Comparison of ENCODE assay signal across 22 cellular contexts in the genomic region with DNA sequence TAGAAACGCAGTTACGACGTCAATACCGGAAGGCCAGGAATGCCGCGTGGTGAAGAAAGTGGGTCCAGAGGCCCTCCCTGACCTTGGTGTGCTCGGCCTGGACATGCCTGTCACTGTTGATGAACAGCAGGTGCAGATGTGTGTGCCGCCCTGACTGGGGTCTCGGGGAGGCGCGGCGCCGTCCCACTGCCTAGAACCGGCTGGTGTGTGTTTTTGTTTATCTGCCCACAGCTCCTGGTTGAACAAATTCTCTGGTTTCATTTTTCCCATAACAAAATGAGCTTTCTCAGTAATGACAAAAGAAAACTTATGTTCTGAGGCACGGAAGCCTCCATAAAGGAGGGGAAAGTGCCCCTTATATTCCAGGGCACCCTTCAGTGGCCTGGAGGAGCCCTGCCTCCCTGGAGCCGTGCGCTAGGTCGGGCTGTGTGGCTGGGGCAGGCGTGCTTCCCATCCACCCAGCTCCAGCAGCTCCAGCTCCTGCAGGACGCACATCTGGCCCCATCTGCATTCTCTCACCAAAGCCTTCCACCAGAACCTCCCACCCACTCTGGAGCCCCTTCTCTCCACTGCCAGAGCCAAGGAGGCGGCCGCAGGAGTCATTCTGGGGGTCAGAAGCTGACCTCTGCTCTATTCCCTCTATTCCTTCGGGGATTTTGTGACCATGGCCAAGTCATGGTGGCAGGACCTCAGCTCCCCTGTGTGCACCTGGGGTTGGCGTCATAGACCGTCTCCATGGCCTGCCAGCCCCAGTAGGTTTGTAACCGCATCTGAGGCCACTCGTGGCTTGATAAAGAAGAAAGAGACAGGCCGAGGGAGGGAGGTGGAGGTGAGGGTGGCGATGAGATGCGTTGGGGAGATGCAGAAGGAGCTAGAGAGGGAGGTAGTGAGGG. TPM values are rescaled to one million over a fixed set of nuclear protein-coding genes. Genes with fewer than 3 reads are reported as not detected.
A peak's percentile ranks its signal among the peaks of the same experiment; 100 is the strongest.
DNase-seq lines count a peak whose midpoint lies in the region; ATAC-seq, FAIRE-seq and TF ChIP-seq lines count a peak whose summit lies in the region.
"Had no signal": no experiment of that assay in that cellular context is flagged by ENCODE, and none has a peak within 500 bp of the region (broad histone marks: within the 10 kb centered on the region; RNA-seq: fewer than 3 reads in every experiment).

No MANE protein-coding gene starts in this region.

- H2AFZ ChIP-seq in K562 (ENCODE audit: low read depth, low read length), result peak overlapping the region; percentile 17; the same call in 1 of the 2 replicates

- H4K20me1 ChIP-seq in K562 (replicated peaks; ENCODE audit: control insufficient read depth, insufficient read depth, low read length), result peaks cover 24% of the 10 kb centered on the region

- H3K36me3 ChIP-seq in BE2C, result no peaks in the 10 kb centered on the region
- no peaks in the 10 kb centered on the region for H3K36me3 ChIP-seq in K562 (ENCODE audit: control insufficient read depth, insufficient read depth, low read length)
- H3K36me3 ChIP-seq in left lung, result no peaks in the 10 kb centered on the region
- no peaks in the 10 kb centered on the region for H3K36me3 ChIP-seq in psoas muscle (ENCODE audit: insufficient read depth in 1 of 2, low read depth in 1 of 2)
- H3K36me3 ChIP-seq in effector memory CD4-positive, alpha-beta T cell (ENCODE audit: control insufficient read depth, insufficient read depth, low read length), result no peaks in the 10 kb centered on the region
- H3K36me3 ChIP-seq: HAP-1, upper lobe of left lung had no signal

- ATAC-seq in K562 (no peak), left lung (no peak), psoas muscle (no peak), HG03439 (IDR thresholded peaks at IDR 0.05; ENCODE audit: unreplicated experiment) (no peak)
- ATAC-seq: activated CD4-positive, alpha-beta T cell treated with anti-CD3 and anti-CD28 coated beads for 36 hours; naive thymus-derived CD8-positive, alpha-beta T cell had no signal

- H3K9me1 ChIP-seq in K562 (ENCODE audit: control insufficient read depth, insufficient read depth, low read length), result no peaks in the 10 kb centered on the region

- no peak for TF ChIP-seq CTCF in BE2C (IDR thresholded peaks at IDR 0.05; ENCODE audit: low read depth, low read length)
- TF ChIP-seq CTCF in K562 (IDR thresholded peaks at IDR 0.05 in 2 of 3, conservative IDR thresholded peaks at IDR 0.05 in 1 of 3; ENCODE audit: insufficient read depth in 2 of 3, low read depth in 1 of 3, low read length in 3 of 3), result no peak
- TF ChIP-seq CTCF in left lung (IDR thresholded peaks at IDR 0.05), result no peak
- TF ChIP-seq CTCF in psoas muscle (IDR thresholded peaks at IDR 0.05), result no peak

- CTCF ChIA-PET in K562 (lab: Yijun Ruan, JAX; ENCODE audit: low intra/inter-chr PET ratio), result no interaction called here

- intact Hi-C loops in K562 (cut with micrococcal nuclease) (no loop called here), left lung (cut with DNase I) (no loop called here), psoas muscle (cut with DNase I) (no loop called here)

- WGBS in K562 (ENCODE audit: insufficient coverage, low coverage, missing lambda C conversion rate), result 35% methylated on average over 28 of the region's 30 CpGs
- 78 to 87% (median 80%) methylated on average over 30 of the region's 30 CpGs for WGBS in psoas muscle, 3 donors

- no TSS peak for BruUV-seq in K562 (replicated peaks; lab: Mats Ljungman, UMichigan)

- TF ChIP-seq POLR2A in K562 (conservative IDR thresholded peaks at IDR 0.05), result no peak

- H3K27me3 ChIP-seq in BE2C (no peaks in the 10 kb centered on the region), K562 (ENCODE audit: control insufficient read depth in 2 of 2, insufficient read depth in 2 of 2, low read length in 2 of 2) (peaks cover 60 to 96% of the 10 kb centered on the region in 2 experiments), left lung (peaks cover 0 to 29% of the 10 kb centered on the region in 2 donors), psoas muscle (ENCODE audit: insufficient read depth in 3 of 3, low read length in 2 of 3) (peaks cover 0 to 53% (median 14%) of the 10 kb centered on the region in 3 donors)
- H3K27me3 ChIP-seq in effector memory CD4-positive, alpha-beta T cell (replicated peaks; ENCODE audit: control insufficient read depth, insufficient read depth, low read length, poor library complexity, severe bottlenecking), result no peaks in the 10 kb centered on the region
- H3K27me3 ChIP-seq: upper lobe of left lung had no signal

- no peaks in the 10 kb centered on the region for H3K79me2 ChIP-seq in K562 (ENCODE audit: control insufficient read depth, insufficient read depth, low read length)

- POLR2A ChIA-PET in K562 (lab: Yijun Ruan, JAX), result interaction anchor here (0.7 to 2.7 kb wide), 2 partner anchors 8 to 12 kb away, joined by 3 to 10 read pairs; no protein-coding TSS in a partner anchor

- peak overlapping the region in 1 of 2 experiments; percentile 76; a peak in 2 of 4 replicates for H3K9ac ChIP-seq in K562 (ENCODE audit: insufficient read depth in 1 of 2, low read depth in 2 of 2, low read length in 2 of 2)

- in situ Hi-C loops in K562 (cut with MboI), result no loop called here

- H3K4me3 ChIP-seq in BE2C (ENCODE audit: low read depth, low read length), result no peak overlapping the region
- no peak overlapping the region for H3K4me3 ChIP-seq in K562
- H3K4me3 ChIP-seq in left lung, result no peak overlapping the region
- H3K4me3 ChIP-seq in psoas muscle, result no peak overlapping the region
- no peak overlapping the region for H3K4me3 ChIP-seq in effector memory CD4-positive, alpha-beta T cell (ENCODE audit: insufficient read depth, low read depth, low read length, poor library complexity, severe bottlenecking)
- H3K4me3 ChIP-seq: HAP-1, upper lobe of left lung had no signal

- TF ChIP-seq EP300 in K562 (IDR thresholded peaks at IDR 0.05; ENCODE audit: low read length), result no peak

- H3K4me2 ChIP-seq in K562 (ENCODE audit: insufficient read depth, low read length), result no peak overlapping the region

- H3K4me1 ChIP-seq in BE2C (no peaks in the 10 kb centered on the region; the same call in 1 of the 2 replicates), K562 (replicated peaks in 1 of 2; ENCODE audit: control insufficient read depth in 2 of 2, insufficient read depth in 2 of 2, low read length in 2 of 2) (peaks cover 6 to 65% of the 10 kb centered on the region in 2 experiments; a peak in 4 of 5 replicates), left lung (peaks cover 0 to 5% of the 10 kb centered on the region in 2 donors), psoas muscle (peaks cover 4% of the 10 kb centered on the region)
- no peaks in the 10 kb centered on the region for H3K4me1 ChIP-seq in effector memory CD4-positive, alpha-beta T cell (ENCODE audit: control insufficient read depth, insufficient read depth, low read length, poor library complexity, severe bottlenecking)
- H3K4me1 ChIP-seq: HAP-1 had no signal

- DNase-seq in BE2C, result peak; percentile 6
- DNase-seq in K562 (ENCODE audit: extremely low read depth in 1 of 4, low spot score in 3 of 4), result no peak
- DNase-seq in left lung, result peak; percentile 19 to 63
- peak; percentile 6 to 42 for DNase-seq in psoas muscle
- no peak for DNase-seq in effector memory CD4-positive, alpha-beta T cell
- DNase-seq in UCSD-AML1 (lab: John Stamatoyannopoulos, UW; ENCODE audit: unreplicated experiment), result no peak
- DNase-seq: activated CD8-positive, alpha-beta memory T cell treated with anti-CD3 and anti-CD28 coated beads for 24 hours; activated naive CD4-positive, alpha-beta T cell treated with Interleukin-2 at 50 U/mL for 16 hours; activated T-cell treated with anti-CD3 and anti-CD28 coated beads, Interleukin-2, amount 50 U/mL, for 24 hours; caudate nucleus; dermis blood vessel endothelial cell; kidney glomerular epithelial cell; NCI-H187 treated with DMSO at 0.1 percent for 48 hours; NCI-H69 had no signal

- H3K9me3 ChIP-seq in BE2C (0 out of 2 replicates have a peak, but pooled peaks cover 2% of the 10 kb centered on the region), K562 (replicated peaks; ENCODE audit: control insufficient read depth, insufficient read depth, low read depth, low read length) (peaks cover 3% of the 10 kb centered on the region; the same call in 1 of the 2 replicates), left lung (no peaks in the 10 kb centered on the region), psoas muscle (no peaks in the 10 kb centered on the region)
- no peaks in the 10 kb centered on the region for H3K9me3 ChIP-seq in effector memory CD4-positive, alpha-beta T cell (ENCODE audit: control insufficient read depth, low read length)
- H3K9me3 ChIP-seq: HAP-1, upper lobe of left lung had no signal

- no peak for FAIRE-seq in K562 (lab: Jason Lieb, UNC)
- FAIRE-seq: D721Med, GM12891, RCC 7860 had no signal

- no peak for TF ChIP-seq RAD21 in K562 (CRISPR knock-in tag; conservative IDR thresholded peaks at IDR 0.05 in 1 of 2, IDR thresholded peaks at IDR 0.05 in 1 of 2)

- no peak overlapping the region for H3K27ac ChIP-seq in K562 (ENCODE audit: extremely low read depth, low read depth, low read length)
- H3K27ac ChIP-seq in left lung, result no peak overlapping the region
- no peak overlapping the region for H3K27ac ChIP-seq in psoas muscle
- no peak overlapping the region for H3K27ac ChIP-seq in effector memory CD4-positive, alpha-beta T cell (ENCODE audit: insufficient read depth, low read length, poor library complexity, severe bottlenecking)
- H3K27ac ChIP-seq: upper lobe of left lung had no signal

TF ChIP-seq in K562, 482 proteins besides CTCF, POLR2A, EP300 and RAD21 (continues in another document):
- TF ChIP-seq TAL1 (IDR thresholded peaks at IDR 0.05), result no peak

RNA-seq across cellular contexts. Expression of a gene that starts 20.1 kb away (rescaled TPM):
- 11.7 TPM for polyA plus RNA-seq in BE2C (2012; ENCODE audit: insufficient read depth, insufficient read length, low read depth)
- total RNA-seq in K562 (2011; cell fraction: chromatin; rRNA removed; ENCODE audit: low replicate concordance), result 18.2 and 47.1 TPM in 2 replicates
- total RNA-seq in K562 (2011; cell fraction: nucleolus; rRNA removed), result 42.8 and 53.0 TPM in 2 replicates
- 26.1 and 28.1 TPM in 2 replicates for total RNA-seq in K562 (2011; cell fraction: nucleoplasm; rRNA removed)
- total RNA-seq in K562 (2014; rRNA removed) (12.0 and 16.1 TPM in 2 replicates), K562 (2014; rRNA removed; fragmentation: Illumina TruSeq; extraction: Trizol) (0.54 and 1.1 TPM in 2 replicates), K562 (2015; rRNA removed; fragmentation: Illumina TruSeq; extraction: Trizol) (1.6 and 2.3 TPM in 2 replicates), K562 (2021) (16.1 and 16.4 TPM in 2 replicates), left lung (10 to 100 TPM; 64.8 to 90.2 TPM), psoas muscle (10 to 100 TPM; 11.6 to 21.1 (median 15.1) TPM)
- polyA plus RNA-seq in K562 (2011; rRNA removed) (4.9 and 16.8 TPM in 2 replicates), K562 (2014; fragmentation: Illumina TruSeq; extraction: Trizol) (2.0 and 5.5 TPM in 2 replicates), K562 (2014; fragmentation: Nextera tagmentation; extraction: Ambion mirVana) (under 1 TPM; 0.14 to 0.25 TPM), K562 (2014; rRNA removed) (7.8 and 11.8 TPM in 2 replicates), psoas muscle (10 to 100 TPM in 2 of 3 donors, 1 to 10 TPM in 1; 4.8 to 25.3 (median 11.3) TPM)
- 23.2 and 39.2 TPM in 2 replicates for polyA plus RNA-seq in K562 (2011; cell fraction: cytosol; rRNA removed)
- 67.4 and 83.8 TPM in 2 replicates for polyA plus RNA-seq in K562 (2011; cell fraction: nucleus; rRNA removed)
- polyA plus RNA-seq in K562 (2012), result 6.2 and 11.5 TPM in 2 replicates
- polyA minus RNA-seq in K562 (2011; rRNA and poly(A)+ RNA removed), result 2.9 and 3.3 TPM in 2 replicates
- 11.5 and 49.2 TPM in 2 replicates for polyA minus RNA-seq in K562 (2011; cell fraction: cytosol; rRNA and poly(A)+ RNA removed)
- 11.6 and 22.0 TPM in 2 replicates for polyA minus RNA-seq in K562 (2011; cell fraction: nucleus; rRNA and poly(A)+ RNA removed)

Comparison
In these comparisons a context has a peak if more than half of its experiments do, and no peak if none do; other contexts are left out.
1. DNase-seq: peak in BE2C (single experiment), left lung (2 of 2) and psoas muscle (2 of 2); none in K562 (0 of 4), effector memory CD4-positive, alpha-beta T cell (0 of 3) and UCSD-AML1 (single experiment).